In genomic region chr4:35253331-35253730, GRCh38 we compare ENCODE assay signal across 24 cellular contexts.
DNase-seq lines count a peak whose midpoint lies in the region; ATAC-seq, FAIRE-seq and TF ChIP-seq lines count a peak whose summit lies in the region.
"Had no signal": no experiment of that assay in that cellular context is flagged by ENCODE, and none has a peak within 500 bp of the region (broad histone marks: within the 10 kb centered on the region; RNA-seq: fewer than 3 reads in every experiment).

No MANE protein-coding gene starts in this region.

- dilution Hi-C loops in mammary epithelial cell (cut with HindIII; ENCODE audit: low sequenced_read_pairs) = no loop called here

- peak overlapping the region; percentile 50 for H3K27ac ChIP-seq in 22Rv1
- H3K27ac ChIP-seq in PC-3 (ENCODE audit: low read length) = 0 out of 2 replicates have a peak overlapping the region, but pooled peaks have one; percentile 1
- no peak overlapping the region for H3K27ac ChIP-seq in astrocyte (ENCODE audit: low read depth, low read length)
- H3K27ac ChIP-seq in trophoblast cell (ENCODE audit: low read depth, low read length) = peak overlapping the region; percentile 28
- H3K27ac ChIP-seq in mammary epithelial cell (ENCODE audit: insufficient read depth, low read depth, low read length) = no peak overlapping the region
- H3K27ac ChIP-seq: A549; BLaER1 treated with 17β-estradiol and CSF1 and Interleukin-3, amounts not matched to agents 10 nM and 100 nM had no signal

- intact Hi-C loops in PC-3 (cut with micrococcal nuclease) (loop anchor here (5.0 kb wide), 2 partner anchors 104 to 304 kb away; no protein-coding TSS in a partner anchor), mammary epithelial cell (cut with micrococcal nuclease) (no loop called here)

- H3K36me3 ChIP-seq in PC-3 (ENCODE audit: low read depth, low read length) = no peaks in the 10 kb centered on the region
- no peaks in the 10 kb centered on the region for H3K36me3 ChIP-seq in astrocyte (ENCODE audit: insufficient read depth, low read length)
- H3K36me3 ChIP-seq in trophoblast cell (ENCODE audit: control insufficient read depth in 1 of 2, insufficient read depth in 2 of 2, low read length in 2 of 2) = no peaks in the 10 kb centered on the region
- no peaks in the 10 kb centered on the region for H3K36me3 ChIP-seq in mammary epithelial cell (ENCODE audit: insufficient read depth, low read length)
- H3K36me3 ChIP-seq: BE2C; BLaER1 treated with 17β-estradiol and CSF1 and Interleukin-3, amounts not matched to agents 10 nM and 100 nM; HAP-1 had no signal

- no peaks in the 10 kb centered on the region for H3K79me1 ChIP-seq in trophoblast cell (ENCODE audit: low read length)

- H2AK5ac ChIP-seq in trophoblast cell (ENCODE audit: low read length) = no peak overlapping the region

- FAIRE-seq in astrocyte (lab: Jason Lieb, UNC) = no peak
- FAIRE-seq: A549, D721Med, GM12892, H54 had no signal

- no peak overlapping the region for H3K14ac ChIP-seq in trophoblast cell (ENCODE audit: low read length)

- H2AFZ ChIP-seq in PC-3 (ENCODE audit: low read length) (no peak overlapping the region), astrocyte (ENCODE audit: low read depth, low read length) (no peak overlapping the region), trophoblast cell (ENCODE audit: insufficient read depth, low read length, poor library complexity) (no peak overlapping the region), mammary epithelial cell (ENCODE audit: low read depth, low read length) (no peak overlapping the region)

- H3K79me2 ChIP-seq in PC-3 (ENCODE audit: low read length) = no peaks in the 10 kb centered on the region
- no peaks in the 10 kb centered on the region for H3K79me2 ChIP-seq in astrocyte (ENCODE audit: insufficient read depth, low read length)
- H3K79me2 ChIP-seq in trophoblast cell (ENCODE audit: control insufficient read depth, insufficient read depth, low read length, poor library complexity) = no peaks in the 10 kb centered on the region
- no peaks in the 10 kb centered on the region for H3K79me2 ChIP-seq in mammary epithelial cell (ENCODE audit: insufficient read depth, low read length)

- H3K4me2 ChIP-seq in PC-3 (ENCODE audit: low read length) = peak overlapping the region; percentile 0
- H3K4me2 ChIP-seq in astrocyte (ENCODE audit: low read length) = no peak overlapping the region
- H3K4me2 ChIP-seq in trophoblast cell (ENCODE audit: low read length) = no peak overlapping the region
- no peak overlapping the region for H3K4me2 ChIP-seq in mammary epithelial cell (ENCODE audit: insufficient read depth, low read depth, low read length)
- H3K4me2 ChIP-seq: A549; BLaER1 treated with 17β-estradiol and CSF1 and Interleukin-3, amounts not matched to agents 10 nM and 100 nM had no signal

- H3K4ac ChIP-seq in trophoblast cell (ENCODE audit: low read depth, low read length) = no peak overlapping the region

- H2BK12ac ChIP-seq in trophoblast cell (ENCODE audit: low read length) = no peak overlapping the region

- no peak for ATAC-seq in PC-3
- no peak for ATAC-seq in HG02759 (IDR thresholded peaks at IDR 0.05; ENCODE audit: unreplicated experiment)
- ATAC-seq: A549 had no signal

- H3F3A ChIP-seq in PC-3 (ENCODE audit: low read length, unreplicated experiment) = no peaks in the 10 kb centered on the region

- H3K9me2 ChIP-seq in PC-3 (replicated peaks; ENCODE audit: low read length) = no peaks in the 10 kb centered on the region

- no peak overlapping the region for H4K8ac ChIP-seq in trophoblast cell (ENCODE audit: low read depth, low read length)

- DNase-seq in PC-3 (peak; percentile 14), astrocyte (ENCODE audit: low read depth) (no peak), trophoblast cell (peak; percentile 11 to 72), NCI-H82 treated with DMSO at 0.1 percent for 48 hours (lab: John Stamatoyannopoulos, UW; ENCODE audit: unreplicated experiment) (no peak), mammary epithelial cell (no peak)
- DNase-seq: 8988T; ACHN; AML-193; BE2C; CD4-positive, alpha-beta T cell; CD8-positive, alpha-beta memory T cell; DMS 273 treated with DMSO at 0.1 percent for 48 hours; DMS79 treated with DMSO at 0.1 percent for 48 hours; GF-D8; GOT3 had no signal

- H3K4me3 Mint-ChIP-seq in astrocyte (ENCODE audit: unreplicated experiment) = no peak overlapping the region
- H3K4me3 Mint-ChIP-seq: CD14-positive monocyte; CD4-positive, alpha-beta T cell; CD8-positive, alpha-beta memory T cell had no signal

- H4K20me1 ChIP-seq in PC-3 (ENCODE audit: low read length) (no peaks in the 10 kb centered on the region), astrocyte (ENCODE audit: insufficient read depth, low read length) (no peaks in the 10 kb centered on the region), mammary epithelial cell (ENCODE audit: insufficient read depth, low read length) (no peaks in the 10 kb centered on the region)
- H4K20me1 ChIP-seq: BLaER1 treated with 17β-estradiol and CSF1 and Interleukin-3, amounts not matched to agents 10 nM and 100 nM had no signal

- peaks cover 33% of the 10 kb centered on the region for H3K4me1 ChIP-seq in PC-3 (ENCODE audit: insufficient read depth, low read length)
- no peaks in the 10 kb centered on the region for H3K4me1 ChIP-seq in astrocyte (ENCODE audit: insufficient read depth, low read length)
- H3K4me1 ChIP-seq in trophoblast cell (ENCODE audit: control insufficient read depth in 1 of 2, insufficient read depth in 2 of 2, low read length in 2 of 2) = peaks cover 0 to 2% of the 10 kb centered on the region in 2 experiments
- H3K4me1 ChIP-seq in mammary epithelial cell (ENCODE audit: insufficient read depth, low read length) = no peaks in the 10 kb centered on the region
- H3K4me1 ChIP-seq: A549; BLaER1 treated with 17β-estradiol and CSF1 and Interleukin-3, amounts not matched to agents 10 nM and 100 nM; HAP-1 had no signal

- H3K27ac Mint-ChIP-seq in astrocyte (ENCODE audit: unreplicated experiment) = peak overlapping the region; percentile 34
- H3K27ac Mint-ChIP-seq: CD14-positive monocyte; CD4-positive, alpha-beta T cell; CD8-positive, alpha-beta memory T cell had no signal

- H3K23ac ChIP-seq in trophoblast cell (ENCODE audit: low read length) = no peak overlapping the region

- H3K4me1 Mint-ChIP-seq in astrocyte (ENCODE audit: low read depth, unreplicated experiment) = peaks cover 29% of the 10 kb centered on the region
- H3K4me1 Mint-ChIP-seq: CD14-positive monocyte; CD8-positive, alpha-beta memory T cell had no signal

- WGBS in trophoblast cell (ENCODE audit: extremely low coverage, insufficient coverage, insufficient read length) = no CpG with 5 or more reads among the region's 2 CpGs
- 74% methylated on average over 2 of the region's 2 CpGs for WGBS in mammary epithelial cell (ENCODE audit: low coverage, missing lambda C conversion rate)

- no peak overlapping the region for H4K91ac ChIP-seq in trophoblast cell (ENCODE audit: low read depth, low read length)

- no peaks in the 10 kb centered on the region for H3K9me3 ChIP-seq in PC-3 (ENCODE audit: low read length)
- no peaks in the 10 kb centered on the region for H3K9me3 ChIP-seq in astrocyte (ENCODE audit: insufficient read depth, low read depth, low read length)
- peaks cover 3% of the 10 kb centered on the region for H3K9me3 ChIP-seq in trophoblast cell (ENCODE audit: insufficient read depth, low read depth, low read length)
- peaks cover 21% of the 10 kb centered on the region for H3K9me3 ChIP-seq in mammary epithelial cell (replicated peaks; ENCODE audit: insufficient read depth, low read length)
- H3K9me3 ChIP-seq: A549; BE2C; BLaER1 treated with 17β-estradiol and CSF1 and Interleukin-3, amounts not matched to agents 10 nM and 100 nM; HAP-1 had no signal

- no peak overlapping the region for H2BK120ac ChIP-seq in trophoblast cell (ENCODE audit: insufficient read depth, low read length, poor library complexity)

- POLR2A ChIA-PET in PC-3 (lab: Charles Lee; ENCODE audit: unreplicated experiment) = no interaction called here

- H3K9ac ChIP-seq in PC-3 (ENCODE audit: low read length) (no peak overlapping the region), astrocyte (ENCODE audit: low read length) (no peak overlapping the region), trophoblast cell (ENCODE audit: low read length) (no peak overlapping the region), mammary epithelial cell (ENCODE audit: insufficient read depth, low read length) (no peak overlapping the region)
- H3K9ac ChIP-seq: BLaER1 treated with 17β-estradiol and CSF1 and Interleukin-3, amounts not matched to agents 10 nM and 100 nM had no signal

- H2BK5ac ChIP-seq in trophoblast cell (ENCODE audit: low read depth, low read length, poor library complexity) = no peak overlapping the region

- H3K4me3 ChIP-seq in PC-3 (ENCODE audit: low read length) (no peak overlapping the region), astrocyte (ENCODE audit: insufficient read depth, low read depth, low read length) (no peak overlapping the region), trophoblast cell (ENCODE audit: low read depth, low read length) (no peak overlapping the region), mammary epithelial cell (replicated peaks in 1 of 3; ENCODE audit: insufficient read depth in 1 of 3, low read depth in 2 of 3, low read length in 3 of 3) (no peak overlapping the region)
- H3K4me3 ChIP-seq: A549; BLaER1 treated with 17β-estradiol and CSF1 and Interleukin-3, amounts not matched to agents 10 nM and 100 nM; HAP-1 had no signal

- TF ChIP-seq CTCF in 22Rv1 (IDR thresholded peaks at IDR 0.05) (no peak), PC-3 (conservative IDR thresholded peaks at IDR 0.05; ENCODE audit: low read depth, low read length) (no peak), astrocyte (IDR thresholded peaks at IDR 0.05; ENCODE audit: insufficient read depth, low read depth, low read length) (no peak), mammary epithelial cell (conservative IDR thresholded peaks at IDR 0.05 in 1 of 2, IDR thresholded peaks at IDR 0.05 in 1 of 2; ENCODE audit: extremely low read depth in 1 of 2, insufficient read depth in 1 of 2, low read depth in 1 of 2, low read length in 2 of 2) (no peak)

- no peak overlapping the region for H4K12ac ChIP-seq in trophoblast cell (ENCODE audit: low read depth, low read length)

- H3K36me3 Mint-ChIP-seq in astrocyte (ENCODE audit: low read depth, unreplicated experiment) = no peaks in the 10 kb centered on the region
- H3K36me3 Mint-ChIP-seq: CD14-positive monocyte; CD8-positive, alpha-beta memory T cell had no signal

- CTCF ChIA-PET in PC-3 (lab: Charles Lee) (no interaction called here), mammary epithelial cell (lab: Charles Lee; ENCODE audit: low non-redundant PET) (no interaction called here)

- no peaks in the 10 kb centered on the region for H3K9me3 Mint-ChIP-seq in astrocyte (ENCODE audit: unreplicated experiment)
- H3K9me3 Mint-ChIP-seq: CD4-positive, alpha-beta T cell had no signal

- H3K27me3 ChIP-seq in PC-3 (ENCODE audit: low read length) (no peaks in the 10 kb centered on the region), astrocyte (ENCODE audit: insufficient read depth, low read length) (no peaks in the 10 kb centered on the region), trophoblast cell (ENCODE audit: insufficient read depth, low read length) (no peaks in the 10 kb centered on the region), mammary epithelial cell (ENCODE audit: insufficient read depth, low read length) (no peaks in the 10 kb centered on the region)
- H3K27me3 ChIP-seq: BE2C; BLaER1 treated with 17β-estradiol and CSF1 and Interleukin-3, amounts not matched to agents 10 nM and 100 nM had no signal

- in situ Hi-C loops in mammary epithelial cell (cut with MboI; ENCODE audit: low sequenced_read_pairs in 2 of 2) = no loop called here

- H3K27me3 Mint-ChIP-seq in astrocyte (ENCODE audit: low read depth, unreplicated experiment) = no peaks in the 10 kb centered on the region
- H3K27me3 Mint-ChIP-seq: CD4-positive, alpha-beta T cell; CD8-positive, alpha-beta memory T cell had no signal

- BruUV-seq in PC-3 (replicated peaks; lab: Mats Ljungman, UMichigan) (no TSS peak), mammary epithelial cell (replicated peaks; lab: Mats Ljungman, UMichigan) (no TSS peak)

- no peak overlapping the region for H3K18ac ChIP-seq in trophoblast cell (ENCODE audit: low read length)

Comparison
In these comparisons a context has a peak if more than half of its experiments do, and no peak if none do; other contexts are left out.
1. H3K27ac ChIP-seq: peak in 22Rv1 (single experiment), PC-3 (single experiment) and trophoblast cell (single experiment); none in astrocyte (single experiment) and mammary epithelial cell (single experiment).
2. DNase-seq: peak in PC-3 (single experiment) and trophoblast cell (2 of 2); none in astrocyte (single experiment), NCI-H82 treated with DMSO at 0.1 percent for 48 hours (single experiment) and mammary epithelial cell (single experiment).